14 cellular contexts compared by ENCODE assay signal in the genomic region with DNA sequence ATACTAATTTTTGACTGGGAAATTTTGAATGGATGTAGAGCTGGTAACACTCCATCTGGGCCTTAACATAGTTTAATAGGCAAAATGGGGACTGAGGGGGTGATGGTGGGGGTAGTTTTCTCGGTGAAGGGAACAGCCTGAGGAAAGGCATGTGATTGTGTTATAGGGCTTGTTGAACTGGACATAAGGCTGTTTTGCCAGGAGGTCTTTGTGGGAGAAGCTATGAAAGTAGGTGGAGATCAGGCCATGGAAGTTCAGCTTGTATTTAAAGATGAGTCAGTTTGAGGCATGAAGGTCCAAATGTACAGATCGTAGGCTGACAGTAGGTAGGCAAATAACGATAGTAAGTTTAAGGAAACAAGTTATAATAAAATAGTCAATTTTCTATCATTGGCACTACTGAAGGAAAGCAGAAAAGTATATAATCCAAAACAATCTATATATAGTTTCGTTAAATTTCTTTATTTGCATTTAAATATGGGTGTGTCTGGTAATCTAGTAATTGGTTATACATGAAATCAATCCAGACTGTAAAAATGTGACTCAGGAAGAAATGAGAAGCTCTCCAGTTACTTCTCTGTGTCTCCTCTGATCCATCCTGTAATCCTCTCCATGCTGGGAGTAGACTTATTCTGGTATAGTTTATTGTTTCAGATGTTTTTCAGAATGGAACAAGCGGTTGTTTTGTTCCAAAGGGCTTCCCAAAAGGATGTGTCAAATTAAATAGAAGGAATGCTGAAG. TPM values are rescaled to one million over a fixed set of nuclear protein-coding genes. Genes with fewer than 3 reads are reported as not detected.
DNase-seq lines count a peak whose midpoint lies in the region; ATAC-seq and TF ChIP-seq lines count a peak whose summit lies in the region.
"Had no signal": no experiment of that assay in that cellular context is flagged by ENCODE, and none has a peak within 500 bp of the region (broad histone marks: within the 10 kb centered on the region; RNA-seq: fewer than 3 reads in every experiment).

No MANE protein-coding gene starts in this region.

- ATAC-seq in aorta (ENCODE audit: low FRiP score) (no peak), HG03565 (IDR thresholded peaks at IDR 0.05; ENCODE audit: unreplicated experiment) (no peak)
- ATAC-seq: gastroesophageal sphincter, left colon had no signal

- H3K4me1 ChIP-seq in OCI-LY1 (ENCODE audit: insufficient read depth, low read length, severe bottlenecking) (peaks cover 65% of the 10 kb centered on the region), skeletal muscle satellite cell (ENCODE audit: control insufficient read depth, insufficient read depth, low read length) (peaks cover 23% of the 10 kb centered on the region), aorta (ENCODE audit: control insufficient read depth in 1 of 2, insufficient read depth in 2 of 2, low read length in 2 of 2) (peaks cover 0 to 4% of the 10 kb centered on the region in 2 donors)

- H3K4me2 ChIP-seq in OCI-LY1 (ENCODE audit: low read length), result peak overlapping the region; percentile 89; the same call in 1 of the 2 replicates
- peak overlapping the region; percentile 80 for H3K4me2 ChIP-seq in skeletal muscle satellite cell (ENCODE audit: low read length)

- no peaks in the 10 kb centered on the region for H3F3A ChIP-seq in OCI-LY1 (ENCODE audit: insufficient read depth, low read length)

- H3K9me3 ChIP-seq in OCI-LY1 (ENCODE audit: low read length) (no peaks in the 10 kb centered on the region), skeletal muscle satellite cell (replicated peaks; ENCODE audit: low read length) (no peaks in the 10 kb centered on the region), aorta (ENCODE audit: control insufficient read depth, low read length) (no peaks in the 10 kb centered on the region)
- H3K9me3 ChIP-seq: gastroesophageal sphincter had no signal

- H3K36me3 ChIP-seq in OCI-LY1 (ENCODE audit: insufficient read depth, low read length) (no peaks in the 10 kb centered on the region), skeletal muscle satellite cell (ENCODE audit: insufficient read depth, low read length) (no peaks in the 10 kb centered on the region), aorta (ENCODE audit: control insufficient read depth in 1 of 2, insufficient read depth in 2 of 2, low read length in 1 of 2) (no peaks in the 10 kb centered on the region)
- H3K36me3 ChIP-seq: gastroesophageal sphincter had no signal

- DNase-seq in activated T-cell treated with anti-CD3 and anti-CD28 coated beads, Interleukin-2, amount 50 U/mL, for 24 hours, result no peak
- DNase-seq in activated T-cell treated with anti-CD3 and anti-CD28 coated beads, Interleukin-2, amount 50 U/mL, for 1 hour, result no peak
- DNase-seq in endothelial cell (ENCODE audit: low spot score), result no peak
- DNase-seq in AML-193 (lab: John Stamatoyannopoulos, UW), result no peak
- DNase-seq in aorta, result no peak
- DNase-seq: activated CD4-positive, alpha-beta T cell treated with anti-CD3 and anti-CD28 coated beads, Interleukin-2, amount 10 ng/mL, durations not matched to agents 7 days and 5 days; left colon; NCI-H1436; NCI-H774 had no signal

- no peaks in the 10 kb centered on the region for H3K9me2 ChIP-seq in OCI-LY1 (ENCODE audit: low read depth, low read length)

- H3K36me3 Mint-ChIP-seq in activated T-cell treated with anti-CD3 and anti-CD28 coated beads, Interleukin-2, amount 50 U/mL, for 24 hours (ENCODE audit: low read depth), result peaks cover 10% of the 10 kb centered on the region
- H3K36me3 Mint-ChIP-seq in endothelial cell (ENCODE audit: low read depth, unreplicated experiment), result peaks cover 9% of the 10 kb centered on the region

- H2AFZ ChIP-seq in OCI-LY1 (ENCODE audit: low read length), result no peak overlapping the region

- H3K4me3 Mint-ChIP-seq in activated T-cell treated with anti-CD3 and anti-CD28 coated beads, Interleukin-2, amount 50 U/mL, for 24 hours, result peak overlapping the region; percentile 6
- peak overlapping the region; percentile 6 for H3K4me3 Mint-ChIP-seq in endothelial cell (ENCODE audit: unreplicated experiment)

- H3K27ac ChIP-seq in OCI-LY1 (ENCODE audit: low read depth, low read length, poor library complexity, severe bottlenecking), result no peak overlapping the region
- no peak overlapping the region for H3K27ac ChIP-seq in aorta (ENCODE audit: low read depth in 1 of 2, low read length in 2 of 2)
- H3K27ac ChIP-seq: gastroesophageal sphincter, SK-N-MC had no signal

- peaks cover 69% of the 10 kb centered on the region for H3K4me1 Mint-ChIP-seq in activated T-cell treated with anti-CD3 and anti-CD28 coated beads, Interleukin-2, amount 50 U/mL, for 24 hours (ENCODE audit: low read depth)
- peaks cover 48% of the 10 kb centered on the region for H3K4me1 Mint-ChIP-seq in endothelial cell (ENCODE audit: unreplicated experiment)

- H3K4me3 ChIP-seq in OCI-LY1 (ENCODE audit: low read depth, low read length, poor library complexity, severe bottlenecking) (peak overlapping the region; percentile 81), skeletal muscle satellite cell (ENCODE audit: low read length) (peak overlapping the region; percentile 1), aorta (ENCODE audit: low read length in 2 of 2) (no peak overlapping the region)
- H3K4me3 ChIP-seq: gastroesophageal sphincter had no signal

- WGBS in aorta, 2 donors, result 94 to 96% methylated on average over 5 of the region's 5 CpGs

- H4K20me1 ChIP-seq in OCI-LY1 (ENCODE audit: insufficient read depth, low read length), result no peaks in the 10 kb centered on the region

- no peaks in the 10 kb centered on the region for H3K27me3 ChIP-seq in OCI-LY1 (ENCODE audit: insufficient read depth, low read length)
- H3K27me3 ChIP-seq in skeletal muscle satellite cell (ENCODE audit: control insufficient read depth, insufficient read depth, low read length), result no peaks in the 10 kb centered on the region
- no peaks in the 10 kb centered on the region for H3K27me3 ChIP-seq in aorta (ENCODE audit: control insufficient read depth in 1 of 2, insufficient read depth in 2 of 2, low read length in 1 of 2)
- H3K27me3 ChIP-seq: gastroesophageal sphincter had no signal

- H3K9ac ChIP-seq in OCI-LY1 (ENCODE audit: low read length) (no peak overlapping the region), skeletal muscle satellite cell (ENCODE audit: low read depth, low read length) (no peak overlapping the region)

- H3K27ac Mint-ChIP-seq in activated T-cell treated with anti-CD3 and anti-CD28 coated beads, Interleukin-2, amount 50 U/mL, for 24 hours, result peak overlapping the region; percentile 19
- H3K27ac Mint-ChIP-seq in endothelial cell (ENCODE audit: unreplicated experiment), result no peak overlapping the region

- no peaks in the 10 kb centered on the region for H3K27me3 Mint-ChIP-seq in activated T-cell treated with anti-CD3 and anti-CD28 coated beads, Interleukin-2, amount 50 U/mL, for 24 hours
- H3K27me3 Mint-ChIP-seq in endothelial cell (ENCODE audit: unreplicated experiment), result peaks cover 10% of the 10 kb centered on the region
- H3K27me3 Mint-ChIP-seq: activated CD4-positive, alpha-beta T cell treated with anti-CD3 and anti-CD28 coated beads, Interleukin-2, amount 10 ng/mL, durations not matched to agents 7 days and 5 days had no signal

- intact Hi-C loops in aorta (cut with DNase I), result no loop called here

- no peaks in the 10 kb centered on the region for H3K9me3 Mint-ChIP-seq in activated T-cell treated with anti-CD3 and anti-CD28 coated beads, Interleukin-2, amount 50 U/mL, for 24 hours
- H3K9me3 Mint-ChIP-seq in endothelial cell (ENCODE audit: unreplicated experiment), result no peaks in the 10 kb centered on the region
- H3K9me3 Mint-ChIP-seq: activated CD4-positive, alpha-beta T cell treated with anti-CD3 and anti-CD28 coated beads, Interleukin-2, amount 10 ng/mL, durations not matched to agents 7 days and 5 days had no signal

- TF ChIP-seq CTCF in OCI-LY1 (IDR thresholded peaks at IDR 0.05; ENCODE audit: low read length) (no peak), endothelial cell (IDR thresholded peaks at IDR 0.05; ENCODE audit: unreplicated experiment) (no peak)

- peaks cover 71% of the 10 kb centered on the region for H3K79me2 ChIP-seq in OCI-LY1 (ENCODE audit: insufficient read depth, low read length)

RNA-seq across cellular contexts. Expression of a gene that starts 2.8 kb away (rescaled TPM):
- total RNA-seq in endothelial cell (ENCODE audit: unreplicated experiment) (55.6 TPM), aorta (10 to 100 TPM; 50.1 to 56.4 TPM)
- 37.8 and 46.9 TPM in 2 replicates for total RNA-seq in skeletal muscle satellite cell (2012; rRNA removed)
- 10 to 100 TPM in 1 of 2 donors, 1 to 10 TPM in 1; 9.5 to 11.0 TPM for polyA plus RNA-seq in aorta

Comparison
In these comparisons a context has a peak if more than half of its experiments do, and no peak if none do; other contexts are left out.
1. H3K4me3 ChIP-seq: peak in OCI-LY1 (single experiment) and skeletal muscle satellite cell (single experiment); none in aorta (0 of 2).